ENCODE assay signal across 8 cellular contexts in the genomic region with DNA sequence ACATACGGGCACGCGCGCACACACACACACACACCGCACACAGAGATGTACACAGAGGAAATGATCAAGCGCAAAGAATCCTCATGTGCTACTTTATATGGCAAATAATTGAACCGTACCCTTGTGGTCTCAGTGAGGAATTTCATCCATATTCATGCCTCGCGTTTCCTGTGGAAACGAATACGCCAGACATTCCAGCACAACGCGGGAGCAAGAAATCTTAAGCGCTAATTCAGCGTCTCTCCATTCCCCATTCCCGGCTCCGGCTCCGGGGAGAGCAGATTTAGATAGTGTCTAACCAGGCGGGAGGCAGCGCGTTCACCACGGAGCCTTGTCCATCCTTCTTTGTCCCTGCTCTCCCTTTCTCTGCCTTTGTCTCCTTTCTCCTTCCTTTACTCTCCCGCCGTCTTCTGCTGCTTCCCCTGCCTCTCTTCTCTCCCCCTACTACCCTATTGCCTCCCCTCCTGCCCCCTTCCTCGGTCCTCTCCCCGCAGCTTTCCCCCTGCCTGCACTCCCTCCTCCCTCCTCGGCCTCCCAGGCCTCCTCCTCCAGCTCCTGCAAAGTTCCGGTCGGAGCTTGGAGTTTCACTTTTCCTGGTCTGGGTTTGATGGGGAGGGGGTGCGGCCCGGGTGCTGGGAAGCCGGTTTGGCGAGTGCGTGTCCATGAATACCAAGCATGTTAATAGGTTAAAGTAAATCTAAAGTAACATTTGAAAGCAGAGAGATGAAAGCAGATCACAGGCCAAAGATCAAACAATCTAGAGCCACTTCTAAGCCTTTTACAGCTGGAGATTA.
A peak's percentile ranks its signal among the peaks of the same experiment; 100 is the strongest.
DNase-seq lines count a peak whose midpoint lies in the region; ATAC-seq, FAIRE-seq and TF ChIP-seq lines count a peak whose summit lies in the region.

No MANE protein-coding gene starts in this region.

- DNase-seq in MG63, result peak; percentile 37
- DNase-seq in cardiac fibroblast (ENCODE audit: low read depth in 2 of 2), result peak; percentile 18 to 59
- DNase-seq in kidney, result peak; percentile 93
- no peak for DNase-seq in activated effector memory CD4-positive, alpha-beta T cell treated with anti-CD3 and anti-CD28 coated beads, Interleukin-2, amount 50 U/mL, for 16 hours
- no peak for DNase-seq in KG1 (lab: John Stamatoyannopoulos, UW)

- ATAC-seq in HG02870 (IDR thresholded peaks at IDR 0.05; ENCODE audit: unreplicated experiment) (no peak), GM18502 (IDR thresholded peaks at IDR 0.05; ENCODE audit: poor library complexity, unreplicated experiment) (no peak)

- no peaks in the 10 kb centered on the region for H3K36me3 ChIP-seq in MG63
- no peaks in the 10 kb centered on the region for H3K36me3 ChIP-seq in kidney (ENCODE audit: control insufficient read depth in 1 of 2, insufficient read depth in 2 of 2, low read length in 2 of 2)
- no peaks in the 10 kb centered on the region for H3K36me3 ChIP-seq in stomach smooth muscle (ENCODE audit: control insufficient read depth in 2 of 2, insufficient read depth in 2 of 2, low read length in 2 of 2)

- H3K9ac ChIP-seq in kidney (ENCODE audit: low read length in 2 of 2) (peak overlapping the region; percentile 0 to 59), stomach smooth muscle (ENCODE audit: low read length in 2 of 2) (peak overlapping the region; percentile 67 to 78)

- no peaks in the 10 kb centered on the region for H3K9me3 ChIP-seq in MG63
- H3K9me3 ChIP-seq in kidney (ENCODE audit: control insufficient read depth in 1 of 2, low read length in 2 of 2), result no peaks in the 10 kb centered on the region
- H3K9me3 ChIP-seq in stomach smooth muscle (ENCODE audit: control insufficient read depth in 2 of 2, low read length in 2 of 2), result no peaks in the 10 kb centered on the region

- FAIRE-seq in kidney (lab: Jason Lieb, UNC), result peak; percentile 74

- TF ChIP-seq CTCF in cardiac fibroblast (IDR thresholded peaks at IDR 0.05; ENCODE audit: low read depth, low read length) (peak; percentile 13), kidney (IDR thresholded peaks at IDR 0.05; ENCODE audit: borderline replicate concordance, extremely low read depth, insufficient read depth) (peak; percentile 13)

- H3K4me1 ChIP-seq in kidney (ENCODE audit: control insufficient read depth in 1 of 2, insufficient read depth in 1 of 2, low read depth in 1 of 2, low read length in 2 of 2) (peaks cover 9 to 11% of the 10 kb centered on the region in 2 donors), stomach smooth muscle (ENCODE audit: control insufficient read depth, insufficient read depth, low read length) (peaks cover 17% of the 10 kb centered on the region)

- peak overlapping the region; percentile 66 to 82 for H3K27ac ChIP-seq in kidney (ENCODE audit: low read depth in 2 of 2, low read length in 2 of 2)
- H3K27ac ChIP-seq in stomach smooth muscle (ENCODE audit: low read length), result peak overlapping the region; percentile 6

- peak overlapping the region; percentile 33 for H3K4me3 ChIP-seq in MG63
- H3K4me3 ChIP-seq in cardiac fibroblast (replicated peaks in 1 of 2; ENCODE audit: low read depth in 2 of 2, low read length in 2 of 2), result peak overlapping the region; percentile 20 to 36
- H3K4me3 ChIP-seq in kidney (ENCODE audit: low read length in 2 of 2), result peak overlapping the region; percentile 63 to 71
- peak overlapping the region; percentile 61 to 78 for H3K4me3 ChIP-seq in stomach smooth muscle (ENCODE audit: low read length in 2 of 2)

- intact Hi-C loops in kidney (cut with DNase I), result no loop called here

- H3K27me3 ChIP-seq in MG63, result no peaks in the 10 kb centered on the region
- peaks cover 0 to 1% of the 10 kb centered on the region in 2 donors for H3K27me3 ChIP-seq in stomach smooth muscle (ENCODE audit: control insufficient read depth in 1 of 2, insufficient read depth in 2 of 2, low read length in 2 of 2)

Comparison
In these comparisons a context has a peak if more than half of its experiments do, and no peak if none do; other contexts are left out.
1. DNase-seq: peak in MG63 (single experiment), cardiac fibroblast (2 of 2) and kidney (single experiment); none in activated effector memory CD4-positive, alpha-beta T cell treated with anti-CD3 and anti-CD28 coated beads, Interleukin-2, amount 50 U/mL, for 16 hours (single experiment) and KG1 (single experiment).
2. Peak in every context shown above with its lines, with median percentiles within 50 percentile points of each other: H3K4me3 ChIP-seq.